Comparison of ENCODE assay signal across 31 cellular contexts in genomic region chr19:736125-736524, GRCh38. TPM values are rescaled to one million over a fixed set of nuclear protein-coding genes. Genes with fewer than 3 reads are reported as not detected.
"Had no signal": no experiment of that assay in that cellular context is flagged by ENCODE, and none has a peak within 500 bp of the region (broad histone marks: within the 10 kb centered on the region; RNA-seq: fewer than 3 reads in every experiment).

No MANE protein-coding gene starts in this region.

- H3K27ac ChIP-seq: stomach, suprapubic skin, testis, thoracic aorta, thyroid gland, tibial artery, tibial nerve, transverse colon, upper lobe of left lung, upper lobe of right lung, uterus, vagina had no signal

- H3K4me3 ChIP-seq: stomach, suprapubic skin, testis, thoracic aorta, thyroid gland, tibial artery, tibial nerve, transverse colon, upper lobe of left lung, upper lobe of right lung, uterus, vagina had no signal

- H3K4me1 ChIP-seq: suprapubic skin, testis, thyroid gland, tibial artery, upper lobe of right lung, uterus, vagina had no signal

- ATAC-seq: stimulated activated effector memory CD8-positive, alpha-beta T cell treated with anti-CD3 and anti-CD28 coated beads, Interleukin-12 subunit alpha, Interleukin-12 subunit beta, amount 100 ng/mL, for 72 hours; stimulated activated memory B cell treated with anti-CD40 and anti-IgM and Interleukin-4, amounts not matched to agents 10 μg/mL and 1 μg/mL and 100 μg/mL, for 72 hours; stimulated activated naive B cell treated with anti-CD40 and anti-IgM and Interleukin-4, amounts not matched to agents 10 μg/mL and 1 μg/mL and 100 μg/mL, for 72 hours; stimulated activated naive CD8-positive, alpha-beta T cell treated with anti-CD3 and anti-CD28 coated beads, Interleukin-15, amount 100 ng/mL, for 72 hours; stimulated activated naive CD8-positive, alpha-beta T cell treated with anti-CD3 and anti-CD28 coated beads, Interleukin-15, Interleukin-2, amounts not matched to agents 100 U/mL and 50 U/mL, for 24 hours; upper lobe of right lung had no signal

- H3K36me3 ChIP-seq: thoracic aorta, thyroid gland, transverse colon, upper lobe of right lung, uterus had no signal

- H3K9me3 ChIP-seq: stomach, suprapubic skin, testis, thoracic aorta, thyroid gland, tibial artery, tibial nerve, transverse colon, upper lobe of left lung, upper lobe of right lung, uterus, vagina had no signal

- H3K27me3 ChIP-seq: suprapubic skin, testis, thyroid gland, tibial nerve, transverse colon, upper lobe of left lung, upper lobe of right lung, uterus, vagina had no signal

- FAIRE-seq: urothelium cell line had no signal

- DNase-seq: stimulated activated CD4-positive, alpha-beta T cell treated with anti-CD3 and anti-CD28 coated beads, Interleukin-2, amount 100 ng/mL, for 48 hours; stimulated activated CD4-positive, alpha-beta T cell treated with anti-CD3 and anti-CD28 coated beads, Interleukin-4, amount 100 ng/mL, for 1 hour; stimulated activated CD4-positive, alpha-beta T cell treated with anti-CD3 and anti-CD28 coated beads, Interleukin-4, amount 100 ng/mL, for 24 hours; stimulated activated CD4-positive, alpha-beta T cell treated with anti-CD3 and anti-CD28 coated beads, Interleukin-4, amount 100 ng/mL, for 4 hours; stimulated activated CD8-positive, alpha-beta memory T cell treated with anti-CD3 and anti-CD28 coated beads, Interleukin-4, amount 100 ng/mL, for 48 hours; stimulated activated naive B cell treated with anti-CD40 and anti-IgM and Interleukin-4, amounts not matched to agents 10 μg/mL and 1 μg/mL and 100 μg/mL, for 72 hours; stimulated activated naive CD4-positive, alpha-beta T cell; stimulated activated naive CD4-positive, alpha-beta T cell treated with Interleukin-2 at 50 U/mL for 16 hours; stimulated activated naive CD8-positive, alpha-beta T cell treated with anti-CD3 and anti-CD28 coated beads, Interleukin-15, amount 100 ng/mL, for 72 hours; stimulated activated naive CD8-positive, alpha-beta T cell treated with anti-CD3 and anti-CD28 coated beads, Interleukin-15, Interleukin-2, amounts not matched to agents 100 U/mL and 50 U/mL, for 24 hours; stomach; substantia nigra; testis; thyroid gland; tibial artery; transverse colon; trophoblast cell; upper lobe of right lung; uterus had no signal

RNA-seq across cellular contexts. Expression of gene MISP, which starts 14.8 kb away (rescaled TPM):
- total RNA-seq: subcutaneous adipose tissue had no signal

RNA-seq across cellular contexts. Expression of gene PRSS57, which starts 40.9 kb away (rescaled TPM):
- total RNA-seq: stomach, subcutaneous adipose tissue, suprapubic skin, temporal lobe, testis, thoracic aorta, thyroid gland, tibial nerve, transverse colon, upper lobe of right lung, ureter, urinary bladder, uterus, vagina had no signal
- polyA plus RNA-seq: stomach, urinary bladder had no signal
